Comparison of ENCODE assay signal across 1 cellular context in the genomic region with DNA sequence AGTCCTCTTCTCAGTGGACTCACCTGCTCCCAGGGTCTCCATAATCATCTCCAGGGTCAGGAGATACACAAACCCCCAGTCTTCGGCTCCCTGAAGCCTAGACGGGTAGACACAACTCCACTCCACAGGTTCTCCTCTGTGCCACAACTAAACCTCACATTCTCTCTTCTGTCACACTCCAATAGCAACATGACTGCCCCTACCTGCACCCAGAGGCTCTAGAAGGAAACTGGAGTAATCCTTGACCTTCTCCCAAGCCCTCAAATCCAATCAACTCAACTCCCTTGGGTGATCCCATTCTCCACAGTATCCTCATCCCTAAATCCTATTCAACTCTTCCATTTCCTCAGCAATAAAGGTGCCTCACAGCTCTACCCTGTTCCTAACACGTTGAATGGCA.
TF ChIP-seq lines count a peak whose summit lies in the region.

No MANE protein-coding gene starts in this region.

TF ChIP-seq in HepG2, 621 proteins besides CTCF, POLR2A, EP300 and RAD21:
- TF ChIP-seq GABPA (IDR thresholded peaks at IDR 0.05; ENCODE audit: low read depth, low read length), result no peak
- no peak for TF ChIP-seq GABPA (CRISPR knock-in tag; IDR thresholded peaks at IDR 0.05; ENCODE audit: low read depth)
- 0 out of 2 replicates have a peak, but pooled peaks have one; percentile 42 for TF ChIP-seq POLR2G (IDR thresholded peaks at IDR 0.05; ENCODE audit: low read depth, low read length)
- TF ChIP-seq ARID5B (CRISPR knock-in tag; IDR thresholded peaks at IDR 0.05), result no peak
- no peak for TF ChIP-seq NR3C1 (CRISPR knock-in tag; IDR thresholded peaks at IDR 0.05)
- TF ChIP-seq ZNF740 (CRISPR knock-in tag; IDR thresholded peaks at IDR 0.05), result no peak
- TF ChIP-seq ZNF160 (CRISPR knock-in tag; IDR thresholded peaks at IDR 0.05), result no peak
- no peak for TF ChIP-seq HMGA1 (CRISPR knock-in tag; conservative IDR thresholded peaks at IDR 0.05)
- no peak for TF ChIP-seq HMGXB3 (CRISPR knock-in tag; IDR thresholded peaks at IDR 0.05; ENCODE audit: borderline replicate concordance)
- peak; percentile 93 for TF ChIP-seq RBM22 (optimal IDR thresholded peaks at IDR 0.05; ENCODE audit: low read length)
- no peak for TF ChIP-seq RAD51 (IDR thresholded peaks at IDR 0.05; ENCODE audit: borderline replicate concordance)
TF ChIP-seq in HepG2: peak in this region for 2.
